27 cellular contexts compared by ENCODE assay signal in the genomic region with DNA sequence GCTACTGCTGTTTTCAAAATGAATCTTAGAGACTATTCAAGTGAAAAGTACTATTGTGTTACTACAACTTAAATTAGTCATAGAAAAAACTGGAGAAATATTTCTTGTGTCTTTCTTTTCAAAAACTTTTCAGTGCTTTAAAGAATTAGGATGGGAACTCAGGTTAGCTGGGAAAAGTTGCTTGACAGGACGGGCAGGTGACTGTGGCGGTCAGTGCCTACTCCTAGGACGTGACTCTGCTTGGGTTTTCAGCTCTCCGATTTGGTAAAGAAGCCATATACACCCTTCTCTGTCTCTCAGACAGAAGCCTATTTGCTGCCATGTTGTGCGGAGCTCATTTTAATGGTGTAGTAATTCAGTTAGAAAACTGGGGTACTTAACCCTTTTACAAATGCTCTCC.
DNase-seq lines count a peak whose midpoint lies in the region; ATAC-seq, FAIRE-seq and TF ChIP-seq lines count a peak whose summit lies in the region.
"Had no signal": no experiment of that assay in that cellular context is flagged by ENCODE, and none has a peak within 500 bp of the region (broad histone marks: within the 10 kb centered on the region; RNA-seq: fewer than 3 reads in every experiment).

No MANE protein-coding gene starts in this region.

- H2BK5ac ChIP-seq in H1 (ENCODE audit: low read depth, low read length) (no peak overlapping the region), trophoblast cell (ENCODE audit: low read depth, low read length, poor library complexity) (no peak overlapping the region)

- H4K8ac ChIP-seq in H1 (ENCODE audit: extremely low read depth, insufficient read depth, low read length) (no peak overlapping the region), trophoblast cell (ENCODE audit: low read depth, low read length) (no peak overlapping the region)

- no peak overlapping the region for H3K4me3 ChIP-seq in H1 (ENCODE audit: extremely low read depth in 1 of 4, insufficient read depth in 2 of 4, low read depth in 3 of 4, low read length in 4 of 4)
- H3K4me3 ChIP-seq in esophagus squamous epithelium, result no peak overlapping the region
- H3K4me3 ChIP-seq in trophoblast cell (ENCODE audit: low read depth, low read length), result no peak overlapping the region
- H3K4me3 ChIP-seq: BLaER1, GM12878 had no signal

- H3K23ac ChIP-seq in H1 (ENCODE audit: insufficient read length) (no peak overlapping the region), trophoblast cell (ENCODE audit: low read length) (no peak overlapping the region)

- TF ChIP-seq POLR2A in H1 (IDR thresholded peaks at IDR 0.05; ENCODE audit: control extremely low read depth in 1 of 2, low read depth in 2 of 2, low read length in 2 of 2) (no peak), esophagus squamous epithelium (IDR thresholded peaks at IDR 0.05) (no peak)

- H3K56ac ChIP-seq in H1 (replicated peaks; ENCODE audit: insufficient read length, low read depth, low read length), result no peak overlapping the region

- no peak overlapping the region for H3K18ac ChIP-seq in H1 (ENCODE audit: extremely low read depth, low read length)
- H3K18ac ChIP-seq in trophoblast cell (ENCODE audit: low read length), result no peak overlapping the region

- H3K27ac ChIP-seq in H1 (ENCODE audit: low read depth, low read length) (no peak overlapping the region), esophagus squamous epithelium (peak overlapping the region in 3 of 4 donors; percentile 17 to 71 (median 33)), trophoblast cell (ENCODE audit: low read depth, low read length) (no peak overlapping the region)
- H3K27ac ChIP-seq: BLaER1 had no signal

- H2AFZ ChIP-seq in H1 (ENCODE audit: low read length) (0 out of 2 replicates have a peak overlapping the region, but pooled peaks have one; percentile 20), trophoblast cell (ENCODE audit: insufficient read depth, low read length, poor library complexity) (no peak overlapping the region)

- H3K9ac ChIP-seq in H1 (replicated peaks in 1 of 4; ENCODE audit: extremely low read depth in 1 of 4, low read depth in 3 of 4, low read length in 3 of 4), result no peak overlapping the region
- H3K9ac ChIP-seq in trophoblast cell (ENCODE audit: low read length), result no peak overlapping the region
- H3K9ac ChIP-seq: BLaER1 had no signal

- FAIRE-seq in H1 (lab: Jason Lieb, UNC), result no peak
- FAIRE-seq: A204.1, G401.6, GM12878, GM12892, GM18507 had no signal

- no peaks in the 10 kb centered on the region for H3K9me3 ChIP-seq in H1 (ENCODE audit: insufficient read depth in 2 of 2, low read depth in 1 of 2, low read length in 1 of 2)
- no peaks in the 10 kb centered on the region for H3K9me3 ChIP-seq in esophagus squamous epithelium
- H3K9me3 ChIP-seq in trophoblast cell (ENCODE audit: insufficient read depth, low read depth, low read length), result no peaks in the 10 kb centered on the region
- H3K9me3 ChIP-seq: BE2C, BLaER1 had no signal

- H4K5ac ChIP-seq in H1 (ENCODE audit: insufficient read length, low read depth, low read length), result no peak overlapping the region

- H2BK15ac ChIP-seq in H1 (ENCODE audit: low read length), result no peak overlapping the region

- no peak overlapping the region for H3K4me2 ChIP-seq in H1 (ENCODE audit: insufficient read depth in 1 of 2, low read depth in 2 of 2, low read length in 2 of 2)
- no peak overlapping the region for H3K4me2 ChIP-seq in trophoblast cell (ENCODE audit: low read length)
- H3K4me2 ChIP-seq: BLaER1 had no signal

- TF ChIP-seq RAD21 in H1 (IDR thresholded peaks at IDR 0.05 in 1 of 2, conservative IDR thresholded peaks at IDR 0.05 in 1 of 2; ENCODE audit: low read depth in 2 of 2, low read length in 2 of 2), result no peak

- no peaks in the 10 kb centered on the region for H3K36me3 ChIP-seq in H1 (ENCODE audit: control insufficient read depth in 2 of 4, insufficient read depth in 4 of 4, low read length in 3 of 4)
- no peaks in the 10 kb centered on the region for H3K36me3 ChIP-seq in esophagus squamous epithelium
- H3K36me3 ChIP-seq in trophoblast cell (ENCODE audit: control insufficient read depth in 1 of 2, insufficient read depth in 2 of 2, low read length in 2 of 2), result no peaks in the 10 kb centered on the region
- H3K36me3 ChIP-seq: BE2C, BLaER1 had no signal

- no peaks in the 10 kb centered on the region; the same call in 1 of the 2 replicates for H3K23me2 ChIP-seq in H1 (ENCODE audit: low read depth, low read length)

- no peak overlapping the region for H2BK20ac ChIP-seq in H1 (ENCODE audit: low read length)

- DNase-seq in H1 (ENCODE audit: low read depth in 1 of 2, low spot score in 2 of 2), result no peak
- DNase-seq in esophagus squamous epithelium (lab: John Stamatoyannopoulos, UW), result no peak
- peak; percentile 74 to 78 for DNase-seq in trophoblast cell
- DNase-seq in NCI-H2107 treated with DMSO at 0.1 percent for 48 hours (lab: John Stamatoyannopoulos, UW; ENCODE audit: unreplicated experiment), result no peak
- DNase-seq: 8988T; ACHN; BE2C; C1 segment of cervical spinal cord; CD4-positive, alpha-beta memory T cell; CD4-positive, CD25-positive, alpha-beta regulatory T cell; CD8-positive, alpha-beta memory T cell; COR-L47; DMS 273 treated with DMSO at 0.1 percent for 48 hours; DMS153; DMS53; DMS79; DND-41; EL; GF-D8 had no signal

- no peaks in the 10 kb centered on the region for H3K79me1 ChIP-seq in H1 (ENCODE audit: low read depth, low read length)
- no peaks in the 10 kb centered on the region for H3K79me1 ChIP-seq in trophoblast cell (ENCODE audit: low read length)

- no peak overlapping the region for H4K91ac ChIP-seq in H1 (replicated peaks; ENCODE audit: insufficient read length, low read length)
- no peak overlapping the region for H4K91ac ChIP-seq in trophoblast cell (ENCODE audit: low read depth, low read length)

- H3K14ac ChIP-seq in H1 (ENCODE audit: insufficient read length) (no peak overlapping the region), trophoblast cell (ENCODE audit: low read length) (no peak overlapping the region)

- H3K79me2 ChIP-seq in H1 (ENCODE audit: control insufficient read depth in 1 of 2, insufficient read depth in 2 of 2, low read length in 2 of 2) (no peaks in the 10 kb centered on the region), trophoblast cell (ENCODE audit: control insufficient read depth, insufficient read depth, low read length, poor library complexity) (peaks cover 1% of the 10 kb centered on the region)

- TF ChIP-seq EP300 in H1 (IDR thresholded peaks at IDR 0.05; ENCODE audit: borderline replicate concordance in 1 of 2, low read depth in 2 of 2, low read length in 2 of 2), result no peak

- H4K12ac ChIP-seq in trophoblast cell (ENCODE audit: low read depth, low read length), result no peak overlapping the region

- H3K4ac ChIP-seq in H1 (replicated peaks; ENCODE audit: insufficient read length, low read depth, low read length) (no peak overlapping the region), trophoblast cell (ENCODE audit: low read depth, low read length) (no peak overlapping the region)

- ATAC-seq in GM21515 (IDR thresholded peaks at IDR 0.05; ENCODE audit: unreplicated experiment) (no peak), GM21528 (IDR thresholded peaks at IDR 0.05; ENCODE audit: low FRiP score, unreplicated experiment) (no peak)
- ATAC-seq: GM12878 had no signal

- POLR2A ChIA-PET in H1 (lab: Charles Lee; ENCODE audit: partially characterized antibody), result no interaction called here

- H2AK5ac ChIP-seq in H1 (ENCODE audit: low read depth, low read length) (no peak overlapping the region), trophoblast cell (ENCODE audit: low read length) (no peak overlapping the region)

- CTCF ChIA-PET in H1 (lab: Charles Lee; ENCODE audit: partially characterized antibody), result interaction anchor here (0.6 to 0.7 kb wide), 2 partner anchors 683 to 797 kb away, joined by 3 read pairs; no protein-coding TSS in a partner anchor

- H3K4me1 ChIP-seq in H1 (replicated peaks in 1 of 4; ENCODE audit: control insufficient read depth in 3 of 4, insufficient read depth in 4 of 4, low read length in 3 of 4) (no peaks in the 10 kb centered on the region), esophagus squamous epithelium (peaks cover 0 to 15% (median 0%) of the 10 kb centered on the region in 3 donors), trophoblast cell (ENCODE audit: control insufficient read depth in 1 of 2, insufficient read depth in 2 of 2, low read length in 2 of 2) (peaks cover 4 to 5% of the 10 kb centered on the region in 2 experiments)
- H3K4me1 ChIP-seq: BE2C, BLaER1 had no signal

- no peak for TF ChIP-seq CTCF in H1 (IDR thresholded peaks at IDR 0.05; ENCODE audit: control extremely low read depth in 1 of 3, insufficient read depth in 1 of 3, low read depth in 1 of 3, low read length in 3 of 3)
- TF ChIP-seq CTCF in esophagus squamous epithelium (IDR thresholded peaks at IDR 0.05), result no peak

- no peak overlapping the region for H2BK120ac ChIP-seq in H1 (replicated peaks; ENCODE audit: low read depth, low read length)
- H2BK120ac ChIP-seq in trophoblast cell (ENCODE audit: insufficient read depth, low read length, poor library complexity), result no peak overlapping the region

- H3K27me3 ChIP-seq in H1 (replicated peaks in 1 of 4; ENCODE audit: control insufficient read depth in 3 of 4, extremely low read depth in 1 of 4, insufficient read depth in 3 of 4, low read length in 3 of 4), result no peaks in the 10 kb centered on the region
- no peaks in the 10 kb centered on the region for H3K27me3 ChIP-seq in esophagus squamous epithelium
- no peaks in the 10 kb centered on the region for H3K27me3 ChIP-seq in trophoblast cell (ENCODE audit: insufficient read depth, low read length)
- H3K27me3 ChIP-seq: BE2C, BLaER1 had no signal

- intact Hi-C loops in esophagus squamous epithelium (cut with DNase I), result no loop called here

- WGBS in H1 (ENCODE audit: extremely low coverage in 1 of 2, insufficient coverage in 1 of 2, insufficient read length in 1 of 2, insufficient replicate concordance in 2 of 2, low coverage in 1 of 2, low lambda C conversion rate in 2 of 2, missing lambda C conversion rate in 1 of 2), 2 experiments, result 83% methylated on average over 5 of the region's 5 CpGs; no CpG with 5 or more reads in 1 of the 2 experiments
- 56 to 58% methylated on average over 5 of the region's 5 CpGs for WGBS in esophagus squamous epithelium, 2 donors
- no CpG with 5 or more reads among the region's 5 CpGs for WGBS in trophoblast cell (ENCODE audit: extremely low coverage, insufficient coverage, insufficient read length)

- H2BK12ac ChIP-seq in H1 (ENCODE audit: low read depth, low read length) (no peak overlapping the region), trophoblast cell (ENCODE audit: low read length) (no peak overlapping the region)

- no peaks in the 10 kb centered on the region for H4K20me1 ChIP-seq in H1 (replicated peaks in 1 of 2; ENCODE audit: control insufficient read depth in 1 of 2, insufficient read depth in 2 of 2, low read length in 2 of 2)
- H4K20me1 ChIP-seq: BLaER1 had no signal

TF ChIP-seq in H1, 55 proteins besides CTCF, POLR2A, EP300 and RAD21 (continues in another document):
- TF ChIP-seq E2F6 (IDR thresholded peaks at IDR 0.05), result no peak
- no peak for TF ChIP-seq HDAC6 (IDR thresholded peaks at IDR 0.05; ENCODE audit: low read depth, low read length)

Comparison
In these comparisons a context has a peak if more than half of its experiments do, and no peak if none do; other contexts are left out.
1. DNase-seq: peak in trophoblast cell (2 of 2); none in H1 (0 of 2), esophagus squamous epithelium (single experiment) and NCI-H2107 treated with DMSO at 0.1 percent for 48 hours (single experiment).
2. H3K27ac ChIP-seq: peak in esophagus squamous epithelium (3 of 4); none in H1 (single experiment) and trophoblast cell (single experiment).